Comparison of ENCODE assay signal across 9 cellular contexts in the genomic region with DNA sequence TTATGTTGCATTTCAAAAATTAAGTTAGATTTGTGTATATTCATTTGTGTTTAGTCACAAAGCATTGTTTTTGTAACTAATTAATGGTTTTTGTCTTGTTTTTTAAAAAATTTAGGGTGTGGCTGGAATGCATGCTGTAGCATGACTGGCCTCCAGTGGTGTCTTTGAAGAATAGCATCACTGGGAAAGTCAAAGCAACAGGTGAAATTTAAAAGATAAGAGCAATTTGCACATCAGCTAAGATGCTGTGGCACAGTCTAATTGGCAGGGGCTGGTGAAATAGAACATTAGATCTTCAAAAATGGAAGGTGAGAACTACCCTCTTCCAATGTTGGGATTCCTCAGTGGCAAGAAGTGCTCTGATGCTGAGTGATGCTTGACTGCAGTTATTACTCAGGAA. TPM values are rescaled to one million over a fixed set of nuclear protein-coding genes. Genes with fewer than 3 reads are reported as not detected.
DNase-seq lines count a peak whose midpoint lies in the region; ATAC-seq, FAIRE-seq and TF ChIP-seq lines count a peak whose summit lies in the region.
"Had no signal": no experiment of that assay in that cellular context is flagged by ENCODE, and none has a peak within 500 bp of the region (broad histone marks: within the 10 kb centered on the region; RNA-seq: fewer than 3 reads in every experiment).

No MANE protein-coding gene starts in this region.

- H3K4me1 ChIP-seq in Peyer's patch (no peaks in the 10 kb centered on the region), small intestine (ENCODE audit: control insufficient read depth in 2 of 2, insufficient read depth in 1 of 2, low read depth in 1 of 2, low read length in 1 of 2) (no peaks in the 10 kb centered on the region)

- H3K9me3 ChIP-seq in Peyer's patch (no peaks in the 10 kb centered on the region), small intestine (ENCODE audit: control insufficient read depth, low read depth) (no peaks in the 10 kb centered on the region)

- no peak overlapping the region for H3K4me3 ChIP-seq in Peyer's patch
- no peak overlapping the region for H3K4me3 ChIP-seq in foreskin fibroblast (ENCODE audit: low read depth in 1 of 2, low read length in 2 of 2)
- no peak overlapping the region for H3K4me3 ChIP-seq in small intestine (ENCODE audit: low read depth in 1 of 2, low read length in 2 of 2)

- DNase-seq in AG08395 (ENCODE audit: low spot score): peak; percentile 27
- no peak for DNase-seq in GM19239 (ENCODE audit: insufficient read length, low spot score)
- DNase-seq in Peyer's patch: no peak
- peak; percentile 11 to 65 for DNase-seq in foreskin fibroblast
- DNase-seq in DMS79 (lab: John Stamatoyannopoulos, UW): no peak
- no peak for DNase-seq in NCI-H1048 (lab: John Stamatoyannopoulos, UW)
- no peak for DNase-seq in small intestine

- H3K27ac ChIP-seq in Peyer's patch (no peak overlapping the region), small intestine (ENCODE audit: low read depth in 1 of 2, low read length in 1 of 2) (no peak overlapping the region)

- TF ChIP-seq CTCF in Peyer's patch (IDR thresholded peaks at IDR 0.05) (peak in 4 of 6 experiments; percentile 19 to 53 (median 48)), foreskin fibroblast (IDR thresholded peaks at IDR 0.05; ENCODE audit: low read depth, low read length) (peak; percentile 75)

- no peak for TF ChIP-seq POLR2A in Peyer's patch (IDR thresholded peaks at IDR 0.05)

- no peak for ATAC-seq in GM18502 (IDR thresholded peaks at IDR 0.05; ENCODE audit: poor library complexity, unreplicated experiment)

- no peaks in the 10 kb centered on the region for H3K27me3 ChIP-seq in Peyer's patch
- no peaks in the 10 kb centered on the region for H3K27me3 ChIP-seq in small intestine (ENCODE audit: control insufficient read depth in 2 of 2, insufficient read depth in 2 of 2, low read length in 2 of 2)

- H3K36me3 ChIP-seq in Peyer's patch (no peaks in the 10 kb centered on the region), small intestine (ENCODE audit: control insufficient read depth in 2 of 2, insufficient read depth in 2 of 2, low read length in 2 of 2) (no peaks in the 10 kb centered on the region)

- FAIRE-seq in GM19239 (lab: Jason Lieb, UNC) (peak; percentile 76), small intestine (lab: Jason Lieb, UNC) (no peak)
- FAIRE-seq: H54 had no signal

RNA-seq across cellular contexts. Expression of a gene that starts 45.3 kb away (rescaled TPM):
- 10 to 100 TPM in 3 of 4 donors, 1 to 10 TPM in 1; 5.3 to 85.0 (median 21.1) TPM for total RNA-seq in Peyer's patch
- polyA plus RNA-seq in small intestine: 1 to 10 TPM in 2 of 3 donors, under 1 TPM in 1; 0.22 to 8.1 (median 3.2) TPM

Comparison
In these comparisons a context has a peak if more than half of its experiments do, and no peak if none do; other contexts are left out.
1. DNase-seq: peak in AG08395 (single experiment) and foreskin fibroblast (2 of 2); none in GM19239 (single experiment), Peyer's patch (0 of 3), DMS79 (single experiment), NCI-H1048 (single experiment) and small intestine (single experiment).